In the genomic region with DNA sequence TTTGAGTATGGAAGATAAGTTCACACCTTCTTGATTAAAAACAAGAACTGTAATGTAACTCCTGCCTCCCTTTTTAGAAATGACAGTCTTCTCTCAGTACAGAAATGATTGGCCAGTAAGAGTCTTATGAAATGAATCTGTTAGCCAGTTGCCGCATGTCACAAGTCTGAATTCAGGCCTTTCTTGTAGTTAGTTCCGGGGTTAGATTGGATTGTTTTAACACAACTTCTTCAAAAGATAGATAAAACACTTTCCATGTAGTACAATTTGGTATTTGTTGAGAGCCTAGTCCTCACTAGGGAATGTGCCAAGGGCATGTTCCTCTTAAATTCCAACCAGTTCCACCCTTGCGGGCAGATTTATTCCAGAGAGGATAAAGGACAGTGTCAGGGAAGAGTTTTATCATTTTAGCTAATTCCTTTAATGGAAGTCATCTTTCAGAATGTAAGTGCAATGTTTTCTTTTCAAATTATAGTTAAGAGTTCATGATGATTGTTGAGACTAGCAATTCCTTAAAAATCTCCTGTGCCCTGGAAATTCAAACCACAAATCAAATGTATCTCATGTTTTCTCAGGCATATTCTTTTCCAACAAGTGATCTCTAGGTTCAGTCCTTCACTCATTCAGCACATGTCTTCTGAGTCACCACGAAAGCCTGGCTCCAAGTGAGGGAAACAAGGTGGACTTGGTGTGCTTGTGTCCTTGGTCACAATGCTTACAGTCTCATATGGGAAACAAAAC, we compare ENCODE assay signal across 1 cellular context.
TF ChIP-seq lines count a peak whose summit lies in the region.

No MANE protein-coding gene starts in this region.

TF ChIP-seq in SK-N-SH, 30 proteins besides CTCF, POLR2A, EP300 and RAD21:
- peak; percentile 42 for TF ChIP-seq JUND (IDR thresholded peaks at IDR 0.05)
- TF ChIP-seq, protein P1, sequence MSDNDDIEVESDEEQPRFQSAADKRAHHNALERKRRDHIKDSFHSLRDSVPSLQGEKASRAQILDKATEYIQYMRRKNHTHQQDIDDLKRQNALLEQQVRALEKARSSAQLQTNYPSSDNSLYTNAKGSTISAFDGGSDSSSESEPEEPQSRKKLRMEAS (IDR thresholded peaks at IDR 0.05; ENCODE audit: low read depth): peak; percentile 46; the same call in 1 of the 2 replicates
- peak; percentile 62 for TF ChIP-seq TCF12 (IDR thresholded peaks at IDR 0.05)
- TF ChIP-seq MXI1 (IDR thresholded peaks at IDR 0.05; ENCODE audit: low read depth, low read length): no peak
- peak; percentile 45; the same call in 1 of the 2 replicates for TF ChIP-seq PBX3 (IDR thresholded peaks at IDR 0.05)
- TF ChIP-seq FOSL2 (IDR thresholded peaks at IDR 0.05; ENCODE audit: borderline replicate concordance, low read depth): no peak; the same call in 1 of the 2 replicates
- no peak for TF ChIP-seq GATA2 (CRISPR knock-in tag; IDR thresholded peaks at IDR 0.05)
- TF ChIP-seq TEAD4 (IDR thresholded peaks at IDR 0.05; ENCODE audit: borderline replicate concordance, insufficient read depth): 0 out of 2 replicates have a peak, but pooled peaks have one; percentile 39
TF ChIP-seq in SK-N-SH: peak in this region for 5.
